Comparison of ENCODE assay signal across 7 cellular contexts in genomic region chr17:60119162-60119561, GRCh38. TPM values are rescaled to one million over a fixed set of nuclear protein-coding genes. Genes with fewer than 3 reads are reported as not detected.
"Had no signal": no experiment of that assay in that cellular context is flagged by ENCODE, and none has a peak within 500 bp of the region (broad histone marks: within the 10 kb centered on the region; RNA-seq: fewer than 3 reads in every experiment).

No MANE protein-coding gene starts in this region.

RNA-seq across cellular contexts. Expression of gene CA4, which starts 30.6 kb away (rescaled TPM):
- total RNA-seq: activated naive CD4-positive, alpha-beta T cell treated with anti-CD3 and anti-CD28 coated beads for 36 hours; activated T-cell treated with anti-CD3 and anti-CD28 coated beads, Interleukin-2, amount 50 U/mL, for 4 hours; epithelial cell of proximal tubule; fibroblast of villous mesenchyme; mammary epithelial cell; smooth muscle cell; vagina had no signal
- polyA plus RNA-seq: mammary epithelial cell had no signal
